In genomic region chr10:66931340-66931948, GRCh38 we compare ENCODE assay signal across 8 cellular contexts. TPM values are rescaled to one million over a fixed set of nuclear protein-coding genes. Genes with fewer than 3 reads are reported as not detected.
DNase-seq lines count a peak whose midpoint lies in the region; ATAC-seq, FAIRE-seq and TF ChIP-seq lines count a peak whose summit lies in the region.

No MANE protein-coding gene starts in this region.

- H3K36me3 ChIP-seq in K562 (ENCODE audit: control insufficient read depth, insufficient read depth, low read length) = no peaks in the 10 kb centered on the region
- H3K36me3 ChIP-seq in vagina = no peaks in the 10 kb centered on the region

- no peaks in the 10 kb centered on the region for H4K20me1 ChIP-seq in K562 (replicated peaks; ENCODE audit: control insufficient read depth, insufficient read depth, low read length)

- no peak for TF ChIP-seq EP300 in K562 (IDR thresholded peaks at IDR 0.05; ENCODE audit: low read length)

- in situ Hi-C loops in K562 (cut with MboI) = no loop called here

- H2AFZ ChIP-seq in K562 (ENCODE audit: low read depth, low read length) = no peak overlapping the region

- peak; percentile 88 to 92 for TF ChIP-seq RAD21 in K562 (CRISPR knock-in tag; conservative IDR thresholded peaks at IDR 0.05 in 1 of 2, IDR thresholded peaks at IDR 0.05 in 1 of 2)

- no peaks in the 10 kb centered on the region for H3K9me3 ChIP-seq in K562 (replicated peaks; ENCODE audit: control insufficient read depth, insufficient read depth, low read depth, low read length)
- H3K9me3 ChIP-seq in vagina = no peaks in the 10 kb centered on the region

- WGBS in K562 (ENCODE audit: insufficient coverage, low coverage, missing lambda C conversion rate) = 0% methylated on average over 5 of the region's 5 CpGs

- peak; percentile 59 for ATAC-seq in GM18505 (IDR thresholded peaks at IDR 0.05; ENCODE audit: unreplicated experiment)
- peak; percentile 83 for ATAC-seq in HG02938 (IDR thresholded peaks at IDR 0.05; ENCODE audit: unreplicated experiment)
- peak; percentile 75 for ATAC-seq in K562
- ATAC-seq in left colon = peak; percentile 65
- no peak for ATAC-seq in GM21576 (IDR thresholded peaks at IDR 0.05; ENCODE audit: unreplicated experiment)

- POLR2A ChIA-PET in K562 (lab: Yijun Ruan, JAX) = no interaction called here

- no peak overlapping the region for H3K9ac ChIP-seq in K562 (ENCODE audit: insufficient read depth in 1 of 2, low read depth in 2 of 2, low read length in 2 of 2)

- H3K4me3 ChIP-seq in K562 = no peak overlapping the region
- no peak overlapping the region for H3K4me3 ChIP-seq in vagina

- no peaks in the 10 kb centered on the region for H3K27me3 ChIP-seq in K562 (ENCODE audit: control insufficient read depth in 2 of 2, insufficient read depth in 2 of 2, low read length in 2 of 2)
- no peaks in the 10 kb centered on the region for H3K27me3 ChIP-seq in vagina

- H3K27ac ChIP-seq in K562 (ENCODE audit: extremely low read depth, low read depth, low read length) (no peak overlapping the region), vagina (no peak overlapping the region)

- TF ChIP-seq CTCF in K562 (IDR thresholded peaks at IDR 0.05 in 2 of 3, conservative IDR thresholded peaks at IDR 0.05 in 1 of 3; ENCODE audit: insufficient read depth in 2 of 3, low read depth in 1 of 3, low read length in 3 of 3) = peak; percentile 52 to 83 (median 68); a peak in 5 of 6 replicates
- peak in 2 of 3 experiments; percentile 45 to 51 for TF ChIP-seq CTCF in vagina (IDR thresholded peaks at IDR 0.05)

- DNase-seq in Ammon's horn (ENCODE audit: low spot score) = peak; percentile 88
- peak; percentile 28 for DNase-seq in NCI-H226
- DNase-seq in K562 (ENCODE audit: extremely low read depth in 1 of 4, low spot score in 3 of 4) = peak; percentile 21 to 68 (median 45)
- DNase-seq in left colon = no peak
- no peak for DNase-seq in vagina (ENCODE audit: extremely low spot score in 2 of 2)

- no peak for TF ChIP-seq POLR2A in GM18505 (IDR thresholded peaks at IDR 0.05; ENCODE audit: borderline replicate concordance, extremely low read depth, insufficient read depth, insufficient read length)
- no peak for TF ChIP-seq POLR2A in K562 (conservative IDR thresholded peaks at IDR 0.05)
- TF ChIP-seq POLR2A in vagina (IDR thresholded peaks at IDR 0.05) = no peak

- peak; percentile 89 for FAIRE-seq in K562 (lab: Jason Lieb, UNC)

- no peak overlapping the region for H3K4me2 ChIP-seq in K562 (ENCODE audit: insufficient read depth, low read length)

- H3K9me1 ChIP-seq in K562 (ENCODE audit: control insufficient read depth, insufficient read depth, low read length) = no peaks in the 10 kb centered on the region

- no peaks in the 10 kb centered on the region for H3K79me2 ChIP-seq in K562 (ENCODE audit: control insufficient read depth, insufficient read depth, low read length)

- intact Hi-C loops in K562 (cut with micrococcal nuclease) = loop anchor here (10.0 kb wide), 2 partner anchors 593 to 747 kb away; no protein-coding TSS in a partner anchor
- intact Hi-C loops in left colon (cut with DNase I, micrococcal nuclease) = no loop called here
- intact Hi-C loops in vagina (cut with DNase I) = no loop called here

- H3K4me1 ChIP-seq in K562 (replicated peaks in 1 of 2; ENCODE audit: control insufficient read depth in 2 of 2, insufficient read depth in 2 of 2, low read length in 2 of 2) (no peaks in the 10 kb centered on the region), vagina (peaks cover 5% of the 10 kb centered on the region)

- CTCF ChIA-PET in K562 (lab: Yijun Ruan, JAX; ENCODE audit: low intra/inter-chr PET ratio) = interaction anchor here (0.6 kb wide), 1 partner anchor 751 kb away, joined by 3 read pairs; no protein-coding TSS in a partner anchor

- BruUV-seq in K562 (replicated peaks; lab: Mats Ljungman, UMichigan) = no TSS peak

TF ChIP-seq in K562, 482 proteins besides CTCF, POLR2A, EP300 and RAD21:
- TF ChIP-seq AFF4 (CRISPR knock-in tag; IDR thresholded peaks at IDR 0.05) = no peak
- TF ChIP-seq DEAF1 (CRISPR knock-in tag; IDR thresholded peaks at IDR 0.05) = peak; percentile 84
- peak; percentile 57 for TF ChIP-seq SMC3 (conservative IDR thresholded peaks at IDR 0.05; ENCODE audit: insufficient read depth, low read depth, low read length)

RNA-seq across cellular contexts. Expression of gene LRRTM3, which starts 5.6 kb away (rescaled TPM):
- total RNA-seq in K562 (2011; cell fraction: chromatin; rRNA removed; ENCODE audit: low replicate concordance) = not detected in 2 replicates
- total RNA-seq in K562 (2011; cell fraction: nucleolus; rRNA removed) = not detected in 2 replicates
- not detected in 2 replicates for total RNA-seq in K562 (2011; cell fraction: nucleoplasm; rRNA removed)
- total RNA-seq in K562 (2014; rRNA removed) (not detected in 2 replicates), K562 (2014; rRNA removed; fragmentation: Illumina TruSeq; extraction: Trizol) (not detected in 2 replicates), K562 (2015; rRNA removed; fragmentation: Illumina TruSeq; extraction: Trizol) (not detected in 2 replicates), K562 (2021) (not detected in 2 replicates), left colon (not detected), vagina (0.25 TPM)
- polyA plus RNA-seq in K562 (2011; rRNA removed) (not detected in 2 replicates), K562 (2014; fragmentation: Illumina TruSeq; extraction: Trizol) (not detected in 2 replicates), K562 (2014; fragmentation: Nextera tagmentation; extraction: Ambion mirVana) (not detected), K562 (2014; rRNA removed) (not detected in 2 replicates)
- not detected in 2 replicates for polyA plus RNA-seq in K562 (2011; cell fraction: cytosol; rRNA removed)
- polyA plus RNA-seq in K562 (2011; cell fraction: nucleus; rRNA removed) = not detected in 2 replicates
- polyA plus RNA-seq in K562 (2012) = not detected in 2 replicates
- polyA minus RNA-seq in K562 (2011; rRNA and poly(A)+ RNA removed) = not detected in 2 replicates
- polyA minus RNA-seq in K562 (2011; cell fraction: cytosol; rRNA and poly(A)+ RNA removed) = not detected in 2 replicates
- polyA minus RNA-seq in K562 (2011; cell fraction: nucleus; rRNA and poly(A)+ RNA removed) = not detected in 2 replicates

Comparison
In these comparisons a context has a peak if more than half of its experiments do, and no peak if none do; other contexts are left out.
1. DNase-seq: peak in Ammon's horn (single experiment), NCI-H226 (single experiment) and K562 (4 of 4); none in left colon (0 of 2) and vagina (0 of 2).